ENCODE assay signal across 26 cellular contexts in genomic region chr16:68676113-68676860, GRCh38. TPM values are rescaled to one million over a fixed set of nuclear protein-coding genes. Genes with fewer than 3 reads are reported as not detected.
DNase-seq lines count a peak whose midpoint lies in the region; ATAC-seq, FAIRE-seq and TF ChIP-seq lines count a peak whose summit lies in the region.
"Had no signal": no experiment of that assay in that cellular context is flagged by ENCODE, and none has a peak within 500 bp of the region (broad histone marks: within the 10 kb centered on the region; RNA-seq: fewer than 3 reads in every experiment).

No MANE protein-coding gene starts in this region.

- H3K27me3 Mint-ChIP-seq in WTC11 (ENCODE audit: low read depth) (no peaks in the 10 kb centered on the region), osteocyte (ENCODE audit: unreplicated experiment) (no peaks in the 10 kb centered on the region)
- H3K27me3 Mint-ChIP-seq: activated CD4-positive, alpha-beta T cell treated with anti-CD3 and anti-CD28 coated beads, Interleukin-2, amount 10 ng/mL, durations not matched to agents 7 days and 5 days had no signal

- peak; percentile 23 for FAIRE-seq in keratinocyte (lab: Jason Lieb, UNC)

- H3K27ac Mint-ChIP-seq in WTC11 (peak overlapping the region; percentile 57; the same call in 1 of the 2 replicates), osteocyte (ENCODE audit: unreplicated experiment) (no peak overlapping the region)
- H3K27ac Mint-ChIP-seq: activated CD4-positive, alpha-beta T cell treated with anti-CD3 and anti-CD28 coated beads, Interleukin-2, amount 10 ng/mL, durations not matched to agents 7 days and 5 days; activated T-cell treated with anti-CD3 and anti-CD28 coated beads, Interleukin-2, amount 50 U/mL, for 72 hours; stimulated activated memory B cell treated with anti-CD40 and anti-IgM and Interleukin-4, amounts not matched to agents 10 μg/mL and 1 μg/mL and 100 μg/mL, for 72 hours; T-helper 2 cell treated with Interferon-gamma antibody and Interleukin-4, amounts not matched to agents 5 μg/mL and 100 μg/mL, for 36 hours had no signal

- H3K9me3 Mint-ChIP-seq in WTC11 = no peaks in the 10 kb centered on the region
- peaks cover 6% of the 10 kb centered on the region for H3K9me3 Mint-ChIP-seq in osteocyte (ENCODE audit: unreplicated experiment)
- H3K9me3 Mint-ChIP-seq: activated CD4-positive, alpha-beta T cell treated with anti-CD3 and anti-CD28 coated beads, Interleukin-2, amount 10 ng/mL, durations not matched to agents 7 days and 5 days; activated T-cell treated with anti-CD3 and anti-CD28 coated beads, Interleukin-2, amount 50 U/mL, for 72 hours; T-helper 2 cell treated with Interferon-gamma antibody and Interleukin-4, amounts not matched to agents 5 μg/mL and 100 μg/mL, for 36 hours had no signal

- H3K9me3 ChIP-seq in GM23248 (ENCODE audit: low read depth) (no peaks in the 10 kb centered on the region), keratinocyte (ENCODE audit: control insufficient read depth, low read depth, low read length) (no peaks in the 10 kb centered on the region), tibial nerve (no peaks in the 10 kb centered on the region)
- H3K9me3 ChIP-seq: testis had no signal

- H3K27ac ChIP-seq in GM23248 (no peak overlapping the region), keratinocyte (ENCODE audit: control insufficient read depth, insufficient read depth, low read length) (peak overlapping the region; percentile 1), tibial nerve (no peak overlapping the region)
- H3K27ac ChIP-seq: testis, VCaP had no signal

- no peaks in the 10 kb centered on the region for H3F3A ChIP-seq in GM23248 (ENCODE audit: insufficient read depth)

- no peak for TF ChIP-seq EP300 in tibial nerve (IDR thresholded peaks at IDR 0.05)

- H4K20me1 ChIP-seq in GM23248 (ENCODE audit: insufficient read depth) (no peaks in the 10 kb centered on the region), keratinocyte (ENCODE audit: control insufficient read depth, extremely low read depth, insufficient read depth, low read length) (no peaks in the 10 kb centered on the region)

- H3K4me1 Mint-ChIP-seq in WTC11 = no peaks in the 10 kb centered on the region
- no peaks in the 10 kb centered on the region for H3K4me1 Mint-ChIP-seq in osteocyte (ENCODE audit: unreplicated experiment)
- H3K4me1 Mint-ChIP-seq: activated CD4-positive, alpha-beta T cell treated with anti-CD3 and anti-CD28 coated beads, Interleukin-2, amount 10 ng/mL, durations not matched to agents 7 days and 5 days; stimulated activated memory B cell treated with anti-CD40 and anti-IgM and Interleukin-4, amounts not matched to agents 10 μg/mL and 1 μg/mL and 100 μg/mL, for 72 hours had no signal

- H3K4me2 ChIP-seq in GM23248 (ENCODE audit: unreplicated experiment) = no peak overlapping the region
- no peak overlapping the region for H3K4me2 ChIP-seq in keratinocyte (ENCODE audit: control insufficient read depth, extremely low read depth, insufficient read depth, low read depth, low read length)

- DNase-seq in AG20443 (ENCODE audit: low spot score) = peak; percentile 59
- peak; percentile 61 for DNase-seq in GM23248
- no peak for DNase-seq in WTC11 (ENCODE audit: low spot score)
- DNase-seq in keratinocyte (ENCODE audit: low read depth, low spot score) = no peak
- no peak for DNase-seq in A172 (ENCODE audit: low spot score)
- no peak for DNase-seq in activated CD8-positive, alpha-beta memory T cell treated with anti-CD3 and anti-CD28 coated beads, Interleukin-2, amount 50 U/mL, for 48 hours
- no peak for DNase-seq in osteocyte (ENCODE audit: extremely low spot score, unreplicated experiment)
- DNase-seq in tibial nerve (ENCODE audit: low spot score in 2 of 2) = no peak
- DNase-seq: activated CD4-positive, alpha-beta T cell treated with anti-CD3 and anti-CD28 coated beads, Interleukin-2, amount 10 ng/mL, durations not matched to agents 7 days and 5 days; activated naive CD4-positive, alpha-beta T cell treated with Interleukin-2 at 50 U/mL for 16 hours; activated T-cell treated with anti-CD3 and anti-CD28 coated beads, Interleukin-2, amount 50 U/mL, for 72 hours; amniotic stem cell; C1 segment of cervical spinal cord; cortex of kidney; DND-41; Karpas-422; NCI-H1092; NCI-H187 treated with DMSO at 0.1 percent for 48 hours; NCI-H69; nucleus accumbens; stimulated activated CD4-positive, alpha-beta T cell treated with anti-CD3 and anti-CD28 coated beads, Interleukin-4, amount 100 ng/mL, for 1 hour; testis had no signal

- H3K4me3 ChIP-seq in GM23248 (no peak overlapping the region), keratinocyte (ENCODE audit: control insufficient read depth in 2 of 3, extremely low read depth in 1 of 3, insufficient read depth in 2 of 3, low read depth in 1 of 3, low read length in 3 of 3) (no peak overlapping the region), tibial nerve (no peak overlapping the region)
- H3K4me3 ChIP-seq: testis had no signal

- CTCF ChIA-PET in WTC11 (lab: Charles Lee) = interaction anchor here (1.1 to 1.6 kb wide), 2 partner anchors 86 kb away, joined by 4 to 7 read pairs; no protein-coding TSS in a partner anchor

- no peak overlapping the region for H2AFZ ChIP-seq in GM23248
- no peak overlapping the region for H2AFZ ChIP-seq in keratinocyte (ENCODE audit: control insufficient read depth, low read length)

- H3K36me3 ChIP-seq in GM23248 (ENCODE audit: low read depth) (no peaks in the 10 kb centered on the region), keratinocyte (ENCODE audit: control insufficient read depth in 2 of 2, extremely low read depth in 1 of 2, insufficient read depth in 2 of 2, low read length in 2 of 2) (peaks cover 40 to 69% of the 10 kb centered on the region in 2 experiments), tibial nerve (no peaks in the 10 kb centered on the region)

- H3K4me1 ChIP-seq in GM23248 (ENCODE audit: insufficient read depth) = no peaks in the 10 kb centered on the region
- no peaks in the 10 kb centered on the region for H3K4me1 ChIP-seq in keratinocyte (ENCODE audit: control insufficient read depth, extremely low read depth, insufficient read depth, low read length)
- no peaks in the 10 kb centered on the region for H3K4me1 ChIP-seq in tibial nerve
- H3K4me1 ChIP-seq: testis had no signal

- TF ChIP-seq CTCF in WTC11 (IDR thresholded peaks at IDR 0.05) (no peak), keratinocyte (optimal IDR thresholded peaks at IDR 0.05 in 1 of 3, IDR thresholded peaks at IDR 0.05 in 1 of 3, conservative IDR thresholded peaks at IDR 0.05 in 1 of 3; ENCODE audit: extremely low read depth in 1 of 3, insufficient read depth in 2 of 3, low read length in 3 of 3) (no peak), osteocyte (IDR thresholded peaks at IDR 0.05) (no peak), tibial nerve (IDR thresholded peaks at IDR 0.05) (no peak)

- no peaks in the 10 kb centered on the region for H3K9me2 ChIP-seq in GM23248 (ENCODE audit: insufficient read depth)

- no peaks in the 10 kb centered on the region for H3K9me1 ChIP-seq in keratinocyte (ENCODE audit: control insufficient read depth, extremely low read depth, insufficient read depth, low read length)

- POLR2A ChIA-PET in WTC11 (lab: Charles Lee) = no interaction called here

- TF ChIP-seq POLR2A in tibial nerve (IDR thresholded peaks at IDR 0.05) = no peak

- WGBS in GM23248 (ENCODE audit: low coverage in 1 of 2, low lambda C conversion rate in 2 of 2, missing lambda C conversion rate in 2 of 2), 2 experiments = 38 to 39% methylated on average over 5 of the region's 5 CpGs
- 67 to 85% methylated on average over 5 of the region's 5 CpGs for WGBS in tibial nerve, 2 donors

- in situ Hi-C loops in GM23248 (cut with MboI) = no loop called here

- no peaks in the 10 kb centered on the region; the same call in none of the 2 replicates for H3K27me3 ChIP-seq in GM23248 (replicated peaks; ENCODE audit: insufficient read depth)
- H3K27me3 ChIP-seq in keratinocyte (ENCODE audit: control insufficient read depth, extremely low read depth, insufficient read depth, low read length) = no peaks in the 10 kb centered on the region
- no peaks in the 10 kb centered on the region for H3K27me3 ChIP-seq in tibial nerve
- H3K27me3 ChIP-seq: testis had no signal

- ATAC-seq in WTC11 = no peak
- ATAC-seq: activated T-cell treated with anti-CD3 and anti-CD28 coated beads, Interleukin-2, amount 50 U/mL, for 72 hours; stimulated activated memory B cell treated with anti-CD40 and anti-IgM and Interleukin-4, amounts not matched to agents 10 μg/mL and 1 μg/mL and 100 μg/mL, for 72 hours had no signal

- dilution Hi-C loops in keratinocyte (cut with MboI; ENCODE audit: extremely low pct_ligation_motif_present, low sequenced_read_pairs) = no loop called here

- H3K36me3 Mint-ChIP-seq in WTC11 = peaks cover 64% of the 10 kb centered on the region
- no peaks in the 10 kb centered on the region for H3K36me3 Mint-ChIP-seq in osteocyte (ENCODE audit: unreplicated experiment)
- H3K36me3 Mint-ChIP-seq: stimulated activated memory B cell treated with anti-CD40 and anti-IgM and Interleukin-4, amounts not matched to agents 10 μg/mL and 1 μg/mL and 100 μg/mL, for 72 hours had no signal

- H3K4me3 Mint-ChIP-seq in WTC11 (no peak overlapping the region), osteocyte (ENCODE audit: unreplicated experiment) (no peak overlapping the region)
- H3K4me3 Mint-ChIP-seq: activated CD4-positive, alpha-beta T cell treated with anti-CD3 and anti-CD28 coated beads, Interleukin-2, amount 10 ng/mL, durations not matched to agents 7 days and 5 days; activated T-cell treated with anti-CD3 and anti-CD28 coated beads, Interleukin-2, amount 50 U/mL, for 72 hours; stimulated activated memory B cell treated with anti-CD40 and anti-IgM and Interleukin-4, amounts not matched to agents 10 μg/mL and 1 μg/mL and 100 μg/mL, for 72 hours; T-helper 2 cell treated with Interferon-gamma antibody and Interleukin-4, amounts not matched to agents 5 μg/mL and 100 μg/mL, for 36 hours had no signal

- H3K79me2 ChIP-seq in GM23248 (ENCODE audit: insufficient read depth) (no peaks in the 10 kb centered on the region), keratinocyte (ENCODE audit: control insufficient read depth, insufficient read depth, low read length) (peaks cover 68% of the 10 kb centered on the region)

- H3K9ac ChIP-seq in GM23248 = no peak overlapping the region
- no peak overlapping the region for H3K9ac ChIP-seq in keratinocyte (ENCODE audit: control insufficient read depth, extremely low read depth, insufficient read depth, low read length)

RNA-seq across cellular contexts. Expression of gene CDH3, which starts 31.2 kb away (rescaled TPM):
- total RNA-seq in GM23248 (2014; rRNA removed; shearing (Covaris generic)) = under 0.01 TPM in 1 of 2 replicates, not detected in the other
- polyA plus RNA-seq in GM23248 (2016; fragmentation: Nextera tagmentation; extraction: Ambion mirVana) = 0.14 TPM in 1 of 2 replicates, not detected in the other
- total RNA-seq in WTC11 (2021) = 128 to 142 TPM (median 136 TPM) in 3 replicates
- polyA plus RNA-seq in keratinocyte = 366 to 711 TPM (median 524 TPM) in 3 replicates
- polyA plus RNA-seq in keratinocyte (2011; ENCODE audit: low read depth) = 280 TPM
- 227 and 260 TPM in 2 replicates for polyA plus RNA-seq in keratinocyte (2011; cell fraction: cytosol; rRNA removed)
- polyA plus RNA-seq in keratinocyte (2011; cell fraction: nucleus; rRNA removed) = 926 and 1,229 TPM in 2 replicates
- 200 and 465 TPM in 2 replicates for polyA plus RNA-seq in keratinocyte (2012; ENCODE audit: low replicate concordance)
- 653 to 1,075 TPM (median 1,036 TPM) in 3 replicates for polyA minus RNA-seq in keratinocyte
- polyA minus RNA-seq in keratinocyte (2011; cell fraction: cytosol; rRNA and poly(A)+ RNA removed) = 438 TPM
- 787 and 1,047 TPM in 2 replicates for polyA minus RNA-seq in keratinocyte (2011; cell fraction: nucleus; rRNA and poly(A)+ RNA removed)
- total RNA-seq in A172 (2014; rRNA removed; shearing (Covaris generic)) = 0.07 and 0.34 TPM in 2 replicates
- total RNA-seq in osteocyte = 2.5 and 3.6 TPM in 2 replicates
- total RNA-seq in tibial nerve = 10 to 100 TPM in 1 of 4 donors, 1 to 10 TPM in 3; 1.2 to 15.9 (median 2.5) TPM
- total RNA-seq: fibroblast of lung had no signal

Comparison
In these comparisons a context has a peak if more than half of its experiments do, and no peak if none do; other contexts are left out.
1. DNase-seq: peak in AG20443 (single experiment) and GM23248 (single experiment); none in WTC11 (single experiment), keratinocyte (single experiment), A172 (single experiment), activated CD8-positive, alpha-beta memory T cell treated with anti-CD3 and anti-CD28 coated beads, Interleukin-2, amount 50 U/mL, for 48 hours (single experiment), osteocyte (single experiment) and tibial nerve (0 of 2).